Comparison of ENCODE assay signal across 8 cellular contexts in genomic region chr1:205812878-205813754, GRCh38.
DNase-seq lines count a peak whose midpoint lies in the region; ATAC-seq and TF ChIP-seq lines count a peak whose summit lies in the region.

SLC41A1 (minus strand) TSS chr1:205813198; CDS start chr1:205810441, 2,757 bp downstream.

- peak; percentile 79 for ATAC-seq in GM19328 (IDR thresholded peaks at IDR 0.05; ENCODE audit: unreplicated experiment)
- peak; percentile 90 for ATAC-seq in HG03521 (IDR thresholded peaks at IDR 0.05; ENCODE audit: unreplicated experiment)

- H3K4me3 ChIP-seq in choroid plexus epithelial cell (ENCODE audit: low read depth, low read length), result peak within 1 kb of the TSS; percentile 83

- TF ChIP-seq CTCF in choroid plexus epithelial cell (conservative IDR thresholded peaks at IDR 0.05; ENCODE audit: low read depth, low read length), result no peak

- DNase-seq in AG20443 (ENCODE audit: low spot score) (peak; percentile 100), NCI-H69 (lab: John Stamatoyannopoulos, UW) (peak; percentile 96), choroid plexus epithelial cell (ENCODE audit: low read depth) (peak; percentile 89), kidney tubule cell (ENCODE audit: low spot score) (peak; percentile 91)
- peak; percentile 92 for DNase-seq in activated CD4-positive, alpha-beta T cell treated with anti-CD3 and anti-CD28 coated beads for 48 hours
- DNase-seq in stimulated activated CD4-positive, alpha-beta T cell treated with anti-CD3 and anti-CD28 coated beads, Interleukin-1b, Interleukin-23, amount 100 ng/mL, for 1 hour (ENCODE audit: low read depth in 2 of 2), result peak; percentile 81 to 84

Comparison
In these comparisons a context has a peak if more than half of its experiments do, and no peak if none do; other contexts are left out.
1. Peak in every context shown above with its lines: DNase-seq, ATAC-seq and H3K4me3 ChIP-seq.